8 cellular contexts compared by ENCODE assay signal in genomic region chr16:3129137-3130131, GRCh38. TPM values are rescaled to one million over a fixed set of nuclear protein-coding genes. Genes with fewer than 3 reads are reported as not detected.
DNase-seq lines count a peak whose midpoint lies in the region; ATAC-seq and TF ChIP-seq lines count a peak whose summit lies in the region.

No MANE protein-coding gene starts in this region.

- ATAC-seq in GM18511 (IDR thresholded peaks at IDR 0.05; ENCODE audit: unreplicated experiment): peak; percentile 65

- H3K9me3 ChIP-seq in Karpas-422 (ENCODE audit: low read length): no peaks in the 10 kb centered on the region
- H3K9me3 ChIP-seq in Peyer's patch: no peaks in the 10 kb centered on the region

- peaks cover 12% of the 10 kb centered on the region; the same call in 1 of the 2 replicates for H3K36me3 ChIP-seq in Karpas-422 (ENCODE audit: insufficient read depth, low read length)
- peaks cover 0 to 8% (median 0%) of the 10 kb centered on the region in 3 donors for H3K36me3 ChIP-seq in Peyer's patch

- peak overlapping the region; percentile 81 for H3K27ac Mint-ChIP-seq in activated T-helper 1 cell treated with anti-CD3 and anti-CD28 coated beads, Interleukin-12 subunit alpha, Interleukin-12 subunit beta, Interleukin-2, Interleukin-4 antibody, amounts not matched to agents 30 ng/mL and 10 ng/mL and 1 ng/mL, durations not matched to agents 14 hours and 24 hours and 36 hours
- H3K27ac Mint-ChIP-seq in neural crest cell (ENCODE audit: unreplicated experiment): peak overlapping the region; percentile 77

- H3K27me3 Mint-ChIP-seq in activated T-helper 1 cell treated with anti-CD3 and anti-CD28 coated beads, Interleukin-12 subunit alpha, Interleukin-12 subunit beta, Interleukin-2, Interleukin-4 antibody, amounts not matched to agents 30 ng/mL and 10 ng/mL and 1 ng/mL, durations not matched to agents 14 hours and 24 hours and 36 hours (ENCODE audit: insufficient read depth): no peaks in the 10 kb centered on the region
- no peaks in the 10 kb centered on the region for H3K27me3 Mint-ChIP-seq in neural crest cell (ENCODE audit: low read depth)

- DNase-seq in ACHN: peak; percentile 88
- peak; percentile 94 for DNase-seq in Karpas-422
- peak; percentile 77 to 89 (median 78) for DNase-seq in Peyer's patch
- DNase-seq in activated T-helper 1 cell treated with anti-CD3 and anti-CD28 coated beads, Interleukin-12 subunit alpha, Interleukin-12 subunit beta, Interleukin-2, Interleukin-4 antibody, amounts not matched to agents 30 ng/mL and 10 ng/mL and 1 ng/mL, durations not matched to agents 14 hours and 24 hours and 36 hours (ENCODE audit: low spot score): peak; percentile 81
- DNase-seq in fibroblast of pulmonary artery (ENCODE audit: low read depth): peak; percentile 92
- DNase-seq in neural crest cell (ENCODE audit: low read depth, low spot score): peak; percentile 75

- H3K4me3 ChIP-seq in Karpas-422 (ENCODE audit: low read length): peak overlapping the region; percentile 66
- peak overlapping the region; percentile 41 to 59 (median 54) for H3K4me3 ChIP-seq in Peyer's patch
- peak overlapping the region; percentile 36 for H3K4me3 ChIP-seq in fibroblast of pulmonary artery (replicated peaks; ENCODE audit: low read depth, low read length)

- in situ Hi-C loops in ACHN (cut with HindIII; ENCODE audit: low pct_ligation_motif_present, low pct_unique_long_range_greater_than_20kb, low sequenced_read_pairs): no loop called here

- H3K9me3 Mint-ChIP-seq in activated T-helper 1 cell treated with anti-CD3 and anti-CD28 coated beads, Interleukin-12 subunit alpha, Interleukin-12 subunit beta, Interleukin-2, Interleukin-4 antibody, amounts not matched to agents 30 ng/mL and 10 ng/mL and 1 ng/mL, durations not matched to agents 14 hours and 24 hours and 36 hours: no peaks in the 10 kb centered on the region
- H3K9me3 Mint-ChIP-seq in neural crest cell: no peaks in the 10 kb centered on the region

- peak overlapping the region; percentile 79 for H3K4me2 ChIP-seq in Karpas-422 (ENCODE audit: low read depth, low read length, poor library complexity, severe bottlenecking)

- H3K9ac ChIP-seq in Karpas-422 (ENCODE audit: low read length): peak overlapping the region; percentile 75

- TF ChIP-seq POLR2A in Peyer's patch (IDR thresholded peaks at IDR 0.05): peak in 1 of 2 donors; percentile 15

- no peaks in the 10 kb centered on the region for H3K27me3 ChIP-seq in Karpas-422 (ENCODE audit: low read length)
- no peaks in the 10 kb centered on the region for H3K27me3 ChIP-seq in Peyer's patch

- TF ChIP-seq CTCF in Peyer's patch (IDR thresholded peaks at IDR 0.05) (peak; percentile 89 to 97 (median 92)), fibroblast of pulmonary artery (IDR thresholded peaks at IDR 0.05; ENCODE audit: low read length, missing control alignments) (peak; percentile 94), neural crest cell (conservative IDR thresholded peaks at IDR 0.05) (peak; percentile 92)

- H3K36me3 Mint-ChIP-seq in activated T-helper 1 cell treated with anti-CD3 and anti-CD28 coated beads, Interleukin-12 subunit alpha, Interleukin-12 subunit beta, Interleukin-2, Interleukin-4 antibody, amounts not matched to agents 30 ng/mL and 10 ng/mL and 1 ng/mL, durations not matched to agents 14 hours and 24 hours and 36 hours (ENCODE audit: low read depth): peaks cover 21% of the 10 kb centered on the region
- peaks cover 9% of the 10 kb centered on the region for H3K36me3 Mint-ChIP-seq in neural crest cell (ENCODE audit: low read depth)

- H3K4me1 Mint-ChIP-seq in activated T-helper 1 cell treated with anti-CD3 and anti-CD28 coated beads, Interleukin-12 subunit alpha, Interleukin-12 subunit beta, Interleukin-2, Interleukin-4 antibody, amounts not matched to agents 30 ng/mL and 10 ng/mL and 1 ng/mL, durations not matched to agents 14 hours and 24 hours and 36 hours (ENCODE audit: low read depth): peaks cover 51% of the 10 kb centered on the region
- H3K4me1 Mint-ChIP-seq in neural crest cell: peaks cover 40% of the 10 kb centered on the region

- H2AFZ ChIP-seq in Karpas-422 (ENCODE audit: low read length): no peak overlapping the region

- H3K27ac ChIP-seq in Karpas-422 (ENCODE audit: low read length) (peak overlapping the region; percentile 50), Peyer's patch (peak overlapping the region; percentile 61 to 80 (median 70)), temporal lobe (ENCODE audit: low read depth, low read length) (peak overlapping the region; percentile 53)

- peaks cover 8% of the 10 kb centered on the region for H4K20me1 ChIP-seq in Karpas-422 (ENCODE audit: insufficient read depth, low read depth, low read length)

- H3K9me2 ChIP-seq in Karpas-422 (replicated peaks; ENCODE audit: insufficient read depth, low read length): no peaks in the 10 kb centered on the region

- intact Hi-C loops in activated T-helper 1 cell treated with anti-CD3 and anti-CD28 coated beads, Interleukin-12 subunit alpha, Interleukin-12 subunit beta, Interleukin-2, Interleukin-4 antibody, amounts not matched to agents 30 ng/mL and 10 ng/mL and 1 ng/mL, durations not matched to agents 14 hours and 24 hours and 36 hours (cut with micrococcal nuclease): loop anchor here (1.0 kb wide), 4 partner anchors 23 to 70 kb away; no protein-coding TSS in a partner anchor

- H3K79me2 ChIP-seq in Karpas-422 (ENCODE audit: low read length): peaks cover 24% of the 10 kb centered on the region

- H3K4me1 ChIP-seq in Karpas-422 (ENCODE audit: low read length): peaks cover 32% of the 10 kb centered on the region
- H3K4me1 ChIP-seq in Peyer's patch: peaks cover 0 to 34% (median 7%) of the 10 kb centered on the region in 4 donors

- peak overlapping the region; percentile 88 for H3K4me3 Mint-ChIP-seq in activated T-helper 1 cell treated with anti-CD3 and anti-CD28 coated beads, Interleukin-12 subunit alpha, Interleukin-12 subunit beta, Interleukin-2, Interleukin-4 antibody, amounts not matched to agents 30 ng/mL and 10 ng/mL and 1 ng/mL, durations not matched to agents 14 hours and 24 hours and 36 hours
- peak overlapping the region; percentile 87 for H3K4me3 Mint-ChIP-seq in neural crest cell

RNA-seq across cellular contexts. Expression of gene ZNF213, which starts 5.4 kb away (rescaled TPM):
- 2.0 and 8.0 TPM in 2 replicates for total RNA-seq in Karpas-422 (2014; rRNA removed; shearing (Covaris generic); ENCODE audit: low replicate concordance)
- total RNA-seq in Peyer's patch (10 to 100 TPM; 14.9 to 40.6 (median 18.4) TPM), neural crest cell (14.9 and 15.9 TPM in 2 replicates), temporal lobe (12.3 TPM)
- total RNA-seq in activated T-helper 1 cell treated with anti-CD3 and anti-CD28 coated beads, Interleukin-12 subunit alpha, Interleukin-12 subunit beta, Interleukin-2, Interleukin-4 antibody, amounts not matched to agents 30 ng/mL and 10 ng/mL and 1 ng/mL, durations not matched to agents 14 hours and 24 hours and 36 hours: 9.6 and 12.4 TPM in 2 replicates

RNA-seq across cellular contexts. Expression of gene ZNF205, which starts 17.0 kb away (rescaled TPM):
- total RNA-seq in Karpas-422 (2014; rRNA removed; shearing (Covaris generic); ENCODE audit: low replicate concordance): not detected in 2 replicates
- total RNA-seq in Peyer's patch: 10 to 100 TPM in 3 of 4 donors, 1 to 10 TPM in 1; 5.0 to 24.6 (median 16.2) TPM
- total RNA-seq in activated T-helper 1 cell treated with anti-CD3 and anti-CD28 coated beads, Interleukin-12 subunit alpha, Interleukin-12 subunit beta, Interleukin-2, Interleukin-4 antibody, amounts not matched to agents 30 ng/mL and 10 ng/mL and 1 ng/mL, durations not matched to agents 14 hours and 24 hours and 36 hours: 0.15 and 0.39 TPM in 2 replicates
- total RNA-seq in neural crest cell: 19.7 and 21.1 TPM in 2 replicates
- 14.5 TPM for total RNA-seq in temporal lobe

RNA-seq across cellular contexts. Expression of gene ZSCAN10, which starts 30.3 kb away (rescaled TPM):
- not detected in 2 replicates for total RNA-seq in Karpas-422 (2014; rRNA removed; shearing (Covaris generic); ENCODE audit: low replicate concordance)
- total RNA-seq in Peyer's patch: not detected
- total RNA-seq in activated T-helper 1 cell treated with anti-CD3 and anti-CD28 coated beads, Interleukin-12 subunit alpha, Interleukin-12 subunit beta, Interleukin-2, Interleukin-4 antibody, amounts not matched to agents 30 ng/mL and 10 ng/mL and 1 ng/mL, durations not matched to agents 14 hours and 24 hours and 36 hours: 0.07 TPM in 1 of 2 replicates, not detected in the other
- not detected in 2 replicates for total RNA-seq in neural crest cell
- total RNA-seq in temporal lobe: 0.49 TPM

RNA-seq across cellular contexts. Expression of gene OR1F1, which starts 58.6 kb away (rescaled TPM):
- not detected in 2 replicates for total RNA-seq in Karpas-422 (2014; rRNA removed; shearing (Covaris generic); ENCODE audit: low replicate concordance)
- total RNA-seq in Peyer's patch (not detected), neural crest cell (0.35 TPM in 1 of 2 replicates, not detected in the other), temporal lobe (0.98 TPM)
- not detected in 2 replicates for total RNA-seq in activated T-helper 1 cell treated with anti-CD3 and anti-CD28 coated beads, Interleukin-12 subunit alpha, Interleukin-12 subunit beta, Interleukin-2, Interleukin-4 antibody, amounts not matched to agents 30 ng/mL and 10 ng/mL and 1 ng/mL, durations not matched to agents 14 hours and 24 hours and 36 hours

Comparison
In these comparisons a context has a peak if more than half of its experiments do, and no peak if none do; other contexts are left out.
1. Peak in every context shown above with its lines: DNase-seq, ATAC-seq, H3K4me3 ChIP-seq and H3K27ac ChIP-seq.